ENCODE assay signal across 1 cellular context in the genomic region with DNA sequence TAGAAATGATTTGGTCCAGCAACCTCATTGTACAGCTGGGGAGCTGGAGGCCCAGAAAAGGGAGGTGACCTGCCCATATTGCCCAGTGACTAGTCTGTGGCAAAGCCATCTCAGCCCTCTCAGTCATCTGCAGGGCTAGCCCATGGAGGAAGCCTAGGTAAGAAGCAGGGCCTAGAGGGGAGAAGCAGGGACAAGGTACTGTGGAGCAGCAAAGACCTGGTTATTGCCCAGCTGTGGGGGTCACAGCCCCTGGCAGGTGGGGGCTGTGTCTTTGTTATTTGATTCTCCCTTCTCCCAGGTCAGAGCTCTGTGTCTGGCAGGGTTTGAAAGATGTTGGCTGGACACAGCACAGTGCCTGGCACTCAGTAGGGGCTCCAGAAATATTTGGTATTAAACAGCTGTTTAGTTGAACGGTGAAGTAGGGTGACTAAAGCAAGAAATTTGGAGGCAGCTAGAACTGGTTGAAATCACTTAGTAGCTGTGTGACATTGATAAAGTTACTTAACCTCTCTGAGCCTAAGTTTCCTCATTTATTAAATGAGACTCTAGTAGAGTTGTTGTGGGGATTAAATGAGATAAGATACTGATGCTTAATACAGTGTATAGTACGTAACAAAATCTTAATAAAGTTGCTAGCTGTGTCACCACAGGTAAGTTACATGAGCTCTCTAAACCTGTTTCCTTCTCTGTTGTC.
TF ChIP-seq lines count a peak whose summit lies in the region.

No MANE protein-coding gene starts in this region.

TF ChIP-seq in GM12878, 131 proteins besides CTCF, POLR2A, EP300 and RAD21 (continues in another document):
- TF ChIP-seq RELA (IDR thresholded peaks at IDR 0.05; ENCODE audit: borderline replicate concordance, partially characterized antibody), result no peak
- 0 out of 2 replicates have a peak, but pooled peaks have one; percentile 6 for TF ChIP-seq HDGF (IDR thresholded peaks at IDR 0.05)
- TF ChIP-seq CBX5 (IDR thresholded peaks at IDR 0.05; ENCODE audit: low read depth), result no peak
- TF ChIP-seq MYB (IDR thresholded peaks at IDR 0.05; ENCODE audit: borderline replicate concordance, low read depth, low read length), result no peak
- no peak for TF ChIP-seq TAF1 (IDR thresholded peaks at IDR 0.05; ENCODE audit: borderline replicate concordance, low read depth, low read length)
- TF ChIP-seq, protein P1, sequence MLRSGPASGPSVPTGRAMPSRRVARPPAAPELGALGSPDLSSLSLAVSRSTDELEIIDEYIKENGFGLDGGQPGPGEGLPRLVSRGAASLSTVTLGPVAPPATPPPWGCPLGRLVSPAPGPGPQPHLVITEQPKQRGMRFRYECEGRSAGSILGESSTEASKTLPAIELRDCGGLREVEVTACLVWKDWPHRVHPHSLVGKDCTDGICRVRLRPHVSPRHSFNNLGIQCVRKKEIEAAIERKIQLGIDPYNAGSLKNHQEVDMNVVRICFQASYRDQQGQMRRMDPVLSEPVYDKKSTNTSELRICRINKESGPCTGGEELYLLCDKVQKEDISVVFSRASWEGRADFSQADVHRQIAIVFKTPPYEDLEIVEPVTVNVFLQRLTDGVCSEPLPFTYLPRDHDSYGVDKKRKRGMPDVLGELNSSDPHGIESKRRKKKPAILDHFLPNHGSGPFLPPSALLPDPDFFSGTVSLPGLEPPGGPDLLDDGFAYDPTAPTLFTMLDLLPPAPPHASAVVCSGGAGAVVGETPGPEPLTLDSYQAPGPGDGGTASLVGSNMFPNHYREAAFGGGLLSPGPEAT (IDR thresholded peaks at IDR 0.05; ENCODE audit: low read depth), result peak; percentile 3; the same call in 1 of the 2 replicates
- TF ChIP-seq ATF7 (IDR thresholded peaks at IDR 0.05; ENCODE audit: low read depth), result no peak
- no peak for TF ChIP-seq ZNF24 (IDR thresholded peaks at IDR 0.05)
- no peak for TF ChIP-seq KAT2A (conservative IDR thresholded peaks at IDR 0.05; ENCODE audit: control insufficient read depth, low read depth, low read length)
- no peak for TF ChIP-seq ASH2L (IDR thresholded peaks at IDR 0.05; ENCODE audit: borderline replicate concordance, low read depth)
- 0 out of 2 replicates have a peak, but pooled peaks have one; percentile 39 for TF ChIP-seq MTA3 (IDR thresholded peaks at IDR 0.05; ENCODE audit: borderline replicate concordance, low read length)
- no peak for TF ChIP-seq ZNF207 (IDR thresholded peaks at IDR 0.05; ENCODE audit: borderline replicate concordance)
- TF ChIP-seq BACH1 (IDR thresholded peaks at IDR 0.05; ENCODE audit: borderline replicate concordance), result peak; percentile 4; the same call in 1 of the 2 replicates
- no peak for TF ChIP-seq MTA2 (IDR thresholded peaks at IDR 0.05; ENCODE audit: low read depth)
- TF ChIP-seq ZNF622 (IDR thresholded peaks at IDR 0.05), result no peak
- TF ChIP-seq MEF2A (IDR thresholded peaks at IDR 0.05; ENCODE audit: insufficient read depth, low read depth, low read length), result no peak
- TF ChIP-seq MXI1 (IDR thresholded peaks at IDR 0.05; ENCODE audit: low read depth, low read length), result no peak
- no peak for TF ChIP-seq CHD1 (IDR thresholded peaks at IDR 0.05; ENCODE audit: low read depth, low read length)
- TF ChIP-seq TCF12 (IDR thresholded peaks at IDR 0.05; ENCODE audit: low read depth, low read length), result no peak
- no peak for TF ChIP-seq YY1 (IDR thresholded peaks at IDR 0.05; ENCODE audit: low read depth, low read length)
- no peak for TF ChIP-seq NBN (IDR thresholded peaks at IDR 0.05)
- TF ChIP-seq POLR2AphosphoS5 (IDR thresholded peaks at IDR 0.05; ENCODE audit: low read length), result no peak
- no peak for TF ChIP-seq IRF3 (IDR thresholded peaks at IDR 0.05)
- TF ChIP-seq DPF2 (IDR thresholded peaks at IDR 0.05), result peak; percentile 23; the same call in 1 of the 2 replicates
- TF ChIP-seq KLF5 (IDR thresholded peaks at IDR 0.05; ENCODE audit: partially characterized antibody), result no peak
- no peak for TF ChIP-seq PAX8 (IDR thresholded peaks at IDR 0.05)
- no peak for TF ChIP-seq BHLHE40 (IDR thresholded peaks at IDR 0.05; ENCODE audit: borderline replicate concordance in 1 of 2, low read depth in 2 of 2, low read length in 1 of 2)
- no peak for TF ChIP-seq HSF1 (IDR thresholded peaks at IDR 0.05; ENCODE audit: low read depth, low read length)
- no peak for TF ChIP-seq STAT3 (IDR thresholded peaks at IDR 0.05; ENCODE audit: low read depth, low read length)
- TF ChIP-seq TCF7 (IDR thresholded peaks at IDR 0.05; ENCODE audit: borderline replicate concordance), result no peak
- no peak for TF ChIP-seq ZNF687 (IDR thresholded peaks at IDR 0.05)
- no peak; a peak in 1 of 4 replicates for TF ChIP-seq IKZF2 (IDR thresholded peaks at IDR 0.05)
- TF ChIP-seq REST (IDR thresholded peaks at IDR 0.05; ENCODE audit: low read depth, low read length), result no peak
- no peak for TF ChIP-seq ZNF384 (IDR thresholded peaks at IDR 0.05; ENCODE audit: borderline replicate concordance, low read depth, low read length)
- TF ChIP-seq POLR2AphosphoS2 (IDR thresholded peaks at IDR 0.05; ENCODE audit: low read depth, low read length), result no peak
- TF ChIP-seq HDAC2 (IDR thresholded peaks at IDR 0.05), result no peak
- TF ChIP-seq, protein P2, sequence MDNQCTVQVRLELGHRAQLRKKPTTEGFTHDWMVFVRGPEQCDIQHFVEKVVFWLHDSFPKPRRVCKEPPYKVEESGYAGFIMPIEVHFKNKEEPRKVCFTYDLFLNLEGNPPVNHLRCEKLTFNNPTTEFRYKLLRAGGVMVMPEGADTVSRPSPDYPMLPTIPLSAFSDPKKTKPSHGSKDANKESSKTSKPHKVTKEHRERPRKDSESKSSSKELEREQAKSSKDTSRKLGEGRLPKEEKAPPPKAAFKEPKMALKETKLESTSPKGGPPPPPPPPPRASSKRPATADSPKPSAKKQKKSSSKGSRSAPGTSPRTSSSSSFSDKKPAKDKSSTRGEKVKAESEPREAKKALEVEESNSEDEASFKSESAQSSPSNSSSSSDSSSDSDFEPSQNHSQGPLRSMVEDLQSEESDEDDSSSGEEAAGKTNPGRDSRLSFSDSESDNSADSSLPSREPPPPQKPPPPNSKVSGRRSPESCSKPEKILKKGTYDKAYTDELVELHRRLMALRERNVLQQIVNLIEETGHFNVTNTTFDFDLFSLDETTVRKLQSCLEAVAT (IDR thresholded peaks at IDR 0.05), result no peak
- TF ChIP-seq, protein P3, sequence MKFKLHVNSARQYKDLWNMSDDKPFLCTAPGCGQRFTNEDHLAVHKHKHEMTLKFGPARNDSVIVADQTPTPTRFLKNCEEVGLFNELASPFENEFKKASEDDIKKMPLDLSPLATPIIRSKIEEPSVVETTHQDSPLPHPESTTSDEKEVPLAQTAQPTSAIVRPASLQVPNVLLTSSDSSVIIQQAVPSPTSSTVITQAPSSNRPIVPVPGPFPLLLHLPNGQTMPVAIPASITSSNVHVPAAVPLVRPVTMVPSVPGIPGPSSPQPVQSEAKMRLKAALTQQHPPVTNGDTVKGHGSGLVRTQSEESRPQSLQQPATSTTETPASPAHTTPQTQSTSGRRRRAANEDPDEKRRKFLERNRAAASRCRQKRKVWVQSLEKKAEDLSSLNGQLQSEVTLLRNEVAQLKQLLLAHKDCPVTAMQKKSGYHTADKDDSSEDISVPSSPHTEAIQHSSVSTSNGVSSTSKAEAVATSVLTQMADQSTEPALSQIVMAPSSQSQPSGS (IDR thresholded peaks at IDR 0.05; ENCODE audit: low read length), result no peak
- peak; percentile 79; the same call in 1 of the 2 replicates for TF ChIP-seq SMARCA5 (IDR thresholded peaks at IDR 0.05)
- no peak for TF ChIP-seq RB1 (IDR thresholded peaks at IDR 0.05; ENCODE audit: borderline replicate concordance)
- TF ChIP-seq NFIC (IDR thresholded peaks at IDR 0.05; ENCODE audit: low read depth, low read length), result no peak
- TF ChIP-seq BMI1 (IDR thresholded peaks at IDR 0.05; ENCODE audit: borderline replicate concordance), result 0 out of 2 replicates have a peak, but pooled peaks have one; percentile 5
- no peak for TF ChIP-seq FOXK2 (IDR thresholded peaks at IDR 0.05)
- no peak for TF ChIP-seq SPI1 (IDR thresholded peaks at IDR 0.05; ENCODE audit: borderline replicate concordance, insufficient read depth, low read depth, low read length)
- TF ChIP-seq ZBED1 (IDR thresholded peaks at IDR 0.05; ENCODE audit: borderline replicate concordance), result no peak
- TF ChIP-seq CREM (IDR thresholded peaks at IDR 0.05; ENCODE audit: low read depth), result no peak
- TF ChIP-seq JUNB (IDR thresholded peaks at IDR 0.05), result no peak
- no peak for TF ChIP-seq NR2C2 (IDR thresholded peaks at IDR 0.05; ENCODE audit: borderline replicate concordance, control insufficient read depth, insufficient read length, low read depth)
- peak; percentile 14; the same call in 1 of the 2 replicates for TF ChIP-seq CBFB (IDR thresholded peaks at IDR 0.05; ENCODE audit: low read depth)
- peak; percentile 64; the same call in 1 of the 2 replicates for TF ChIP-seq ZNF217 (IDR thresholded peaks at IDR 0.05)
- TF ChIP-seq GATAD2B (conservative IDR thresholded peaks at IDR 0.05; ENCODE audit: low read depth), result 0 out of 2 replicates have a peak, but pooled peaks have one; percentile 7
- no peak for TF ChIP-seq RBBP5 (conservative IDR thresholded peaks at IDR 0.05)
